Comparison of ENCODE assay signal across 17 cellular contexts in genomic region chr1:161114556-161114955, GRCh38. TPM values are rescaled to one million over a fixed set of nuclear protein-coding genes. Genes with fewer than 3 reads are reported as not detected.
DNase-seq lines count a peak whose midpoint lies in the region; ATAC-seq, FAIRE-seq and TF ChIP-seq lines count a peak whose summit lies in the region.
"Had no signal": no experiment of that assay in that cellular context is flagged by ENCODE, and none has a peak within 500 bp of the region (broad histone marks: within the 10 kb centered on the region; RNA-seq: fewer than 3 reads in every experiment).

No MANE protein-coding gene starts in this region.

- no peaks in the 10 kb centered on the region for H3K27me3 Mint-ChIP-seq in activated T-cell treated with anti-CD3 and anti-CD28 coated beads, Interleukin-2, amount 50 U/mL, for 72 hours (ENCODE audit: low read depth)
- H3K27me3 Mint-ChIP-seq in astrocyte (ENCODE audit: low read depth, unreplicated experiment) = no peaks in the 10 kb centered on the region
- no peaks in the 10 kb centered on the region for H3K27me3 Mint-ChIP-seq in nephron progenitor cell (ENCODE audit: low read depth, poor library complexity)

- intact Hi-C loops in psoas muscle (cut with DNase I) = no loop called here

- TF ChIP-seq CTCF in OCI-LY1 (IDR thresholded peaks at IDR 0.05; ENCODE audit: low read length) (no peak), astrocyte (IDR thresholded peaks at IDR 0.05; ENCODE audit: insufficient read depth, low read depth, low read length) (no peak), psoas muscle (IDR thresholded peaks at IDR 0.05) (no peak), MM.1S (IDR thresholded peaks at IDR 0.05; ENCODE audit: low read length) (no peak), nephron progenitor cell (IDR thresholded peaks at IDR 0.05) (no peak)

- H3K4me3 ChIP-seq in OCI-LY1 (ENCODE audit: low read depth, low read length, poor library complexity, severe bottlenecking) (no peak overlapping the region), astrocyte (ENCODE audit: insufficient read depth, low read depth, low read length) (no peak overlapping the region), psoas muscle (peak overlapping the region; percentile 83), MM.1S (ENCODE audit: low read length) (no peak overlapping the region)
- H3K4me3 ChIP-seq: HAP-1, heart left ventricle had no signal

- H3K36me3 Mint-ChIP-seq in activated T-cell treated with anti-CD3 and anti-CD28 coated beads, Interleukin-2, amount 50 U/mL, for 72 hours (ENCODE audit: insufficient read depth in 2 of 2) = peaks cover 18 to 23% of the 10 kb centered on the region in 2 donors
- H3K36me3 Mint-ChIP-seq in astrocyte (ENCODE audit: low read depth, unreplicated experiment) (peaks cover 3% of the 10 kb centered on the region), nephron progenitor cell (ENCODE audit: low read depth) (peaks cover 7% of the 10 kb centered on the region)

- 51 to 81% (median 71%) methylated on average over 2 of the region's 2 CpGs for WGBS in psoas muscle, 3 donors

- H3K4me1 ChIP-seq in OCI-LY1 (ENCODE audit: insufficient read depth, low read length, severe bottlenecking) (peaks cover 49% of the 10 kb centered on the region), astrocyte (ENCODE audit: insufficient read depth, low read length) (peaks cover 27% of the 10 kb centered on the region), psoas muscle (peaks cover 58% of the 10 kb centered on the region), MM.1S (ENCODE audit: low read length) (peaks cover 29% of the 10 kb centered on the region)

- ATAC-seq in activated T-cell treated with anti-CD3 and anti-CD28 coated beads, Interleukin-2, amount 50 U/mL, for 72 hours (replicated peaks in 1 of 2) = no peak
- ATAC-seq in psoas muscle = peak in 1 of 4 donors; percentile 12
- ATAC-seq: heart left ventricle had no signal

- H3K9me2 ChIP-seq in OCI-LY1 (ENCODE audit: low read depth, low read length) (no peaks in the 10 kb centered on the region), MM.1S (replicated peaks; ENCODE audit: insufficient read depth, low read length) (no peaks in the 10 kb centered on the region)

- peak overlapping the region; percentile 96 to 97 for H3K4me3 Mint-ChIP-seq in activated T-cell treated with anti-CD3 and anti-CD28 coated beads, Interleukin-2, amount 50 U/mL, for 72 hours
- H3K4me3 Mint-ChIP-seq in astrocyte (ENCODE audit: unreplicated experiment) (no peak overlapping the region), nephron progenitor cell (no peak overlapping the region)

- H3K36me3 ChIP-seq in OCI-LY1 (ENCODE audit: insufficient read depth, low read length) = peaks cover 34% of the 10 kb centered on the region; the same call in 1 of the 2 replicates
- peaks cover 6% of the 10 kb centered on the region for H3K36me3 ChIP-seq in astrocyte (ENCODE audit: insufficient read depth, low read length)
- peaks cover 3 to 10% of the 10 kb centered on the region in 2 donors for H3K36me3 ChIP-seq in psoas muscle (ENCODE audit: insufficient read depth in 1 of 2, low read depth in 1 of 2)
- no peaks in the 10 kb centered on the region; the same call in 1 of the 2 replicates for H3K36me3 ChIP-seq in MM.1S (replicated peaks; ENCODE audit: insufficient read depth, low read length)

- peak overlapping the region; percentile 97 for H3K27ac Mint-ChIP-seq in activated T-cell treated with anti-CD3 and anti-CD28 coated beads, Interleukin-2, amount 50 U/mL, for 72 hours
- H3K27ac Mint-ChIP-seq in astrocyte (ENCODE audit: unreplicated experiment) = peak overlapping the region; percentile 86
- no peak overlapping the region for H3K27ac Mint-ChIP-seq in nephron progenitor cell

- H3K4me1 Mint-ChIP-seq in activated T-cell treated with anti-CD3 and anti-CD28 coated beads, Interleukin-2, amount 50 U/mL, for 72 hours (ENCODE audit: low read depth) = peaks cover 74% of the 10 kb centered on the region
- H3K4me1 Mint-ChIP-seq in astrocyte (ENCODE audit: low read depth, unreplicated experiment) (peaks cover 26% of the 10 kb centered on the region), nephron progenitor cell (peaks cover 40% of the 10 kb centered on the region)

- no peak for FAIRE-seq in astrocyte (lab: Jason Lieb, UNC)

- H3K79me2 ChIP-seq in OCI-LY1 (ENCODE audit: insufficient read depth, low read length) = peaks cover 74% of the 10 kb centered on the region
- H3K79me2 ChIP-seq in astrocyte (ENCODE audit: insufficient read depth, low read length) = peaks cover 97% of the 10 kb centered on the region
- peaks cover 97% of the 10 kb centered on the region for H3K79me2 ChIP-seq in MM.1S (ENCODE audit: low read length)

- H2AFZ ChIP-seq in OCI-LY1 (ENCODE audit: low read length) (no peak overlapping the region), astrocyte (ENCODE audit: low read depth, low read length) (no peak overlapping the region), MM.1S (ENCODE audit: low read length) (no peak overlapping the region)

- H4K20me1 ChIP-seq in OCI-LY1 (ENCODE audit: insufficient read depth, low read length) (no peaks in the 10 kb centered on the region), astrocyte (ENCODE audit: insufficient read depth, low read length) (peaks cover 51% of the 10 kb centered on the region), MM.1S (ENCODE audit: insufficient read depth, low read length) (peaks cover 10% of the 10 kb centered on the region; the same call in 1 of the 2 replicates)

- no peak overlapping the region for H3K27ac ChIP-seq in OCI-LY1 (ENCODE audit: low read depth, low read length, poor library complexity, severe bottlenecking)
- H3K27ac ChIP-seq in astrocyte (ENCODE audit: low read depth, low read length) = peak overlapping the region; percentile 98
- peak overlapping the region; percentile 54 for H3K27ac ChIP-seq in psoas muscle
- no peak overlapping the region for H3K27ac ChIP-seq in MM.1S (ENCODE audit: low read length)
- H3K27ac ChIP-seq: heart left ventricle, KMS-11 had no signal

- no peak for DNase-seq in activated T-cell treated with anti-CD3 and anti-CD28 coated beads, Interleukin-2, amount 50 U/mL, for 72 hours
- DNase-seq in activated T-cell treated with anti-CD3 and anti-CD28 coated beads, Interleukin-2, amount 50 U/mL, for 48 hours = no peak
- DNase-seq in astrocyte (ENCODE audit: low read depth) (no peak), psoas muscle (no peak), MM.1S (no peak), nephron progenitor cell (no peak)
- no peak for DNase-seq in stimulated activated CD8-positive, alpha-beta memory T cell treated with anti-CD3 and anti-CD28 coated beads, Interleukin-4, amount 100 ng/mL, for 48 hours
- DNase-seq: cerebellar nuclear complex, DMS 273 treated with DMSO at 0.1 percent for 48 hours, heart left ventricle, NCI-H1436 treated with DMSO at 0.1 percent for 48 hours, NCI-H446, substantia nigra had no signal

- H3K4me2 ChIP-seq in OCI-LY1 (ENCODE audit: low read length) (peak overlapping the region; percentile 19; the same call in 1 of the 2 replicates), astrocyte (ENCODE audit: low read length) (peak overlapping the region; percentile 86), MM.1S (ENCODE audit: low read depth, low read length) (no peak overlapping the region)
- H3K4me2 ChIP-seq: KMS-11 had no signal

- H3K27me3 ChIP-seq in OCI-LY1 (ENCODE audit: insufficient read depth, low read length) = no peaks in the 10 kb centered on the region
- no peaks in the 10 kb centered on the region for H3K27me3 ChIP-seq in astrocyte (ENCODE audit: insufficient read depth, low read length)
- no peaks in the 10 kb centered on the region for H3K27me3 ChIP-seq in psoas muscle (ENCODE audit: insufficient read depth in 3 of 3, low read length in 2 of 3)
- H3K27me3 ChIP-seq in MM.1S (replicated peaks; ENCODE audit: insufficient read depth, low read length) = no peaks in the 10 kb centered on the region
- H3K27me3 ChIP-seq: heart left ventricle had no signal

- H3K9me3 ChIP-seq in OCI-LY1 (ENCODE audit: low read length) (no peaks in the 10 kb centered on the region), astrocyte (ENCODE audit: insufficient read depth, low read depth, low read length) (no peaks in the 10 kb centered on the region), psoas muscle (no peaks in the 10 kb centered on the region), MM.1S (replicated peaks; ENCODE audit: insufficient read depth, low read length) (no peaks in the 10 kb centered on the region)
- H3K9me3 ChIP-seq: HAP-1, heart left ventricle had no signal

- H3F3A ChIP-seq in OCI-LY1 (ENCODE audit: insufficient read depth, low read length) (no peaks in the 10 kb centered on the region), MM.1S (ENCODE audit: insufficient read depth, low read length) (peaks cover 12% of the 10 kb centered on the region; the same call in 1 of the 2 replicates)

- no peaks in the 10 kb centered on the region for H3K9me3 Mint-ChIP-seq in activated T-cell treated with anti-CD3 and anti-CD28 coated beads, Interleukin-2, amount 50 U/mL, for 72 hours
- H3K9me3 Mint-ChIP-seq in astrocyte (ENCODE audit: unreplicated experiment) (no peaks in the 10 kb centered on the region), nephron progenitor cell (no peaks in the 10 kb centered on the region)

- no peak overlapping the region; the same call in 1 of the 2 replicates for H3K9ac ChIP-seq in OCI-LY1 (ENCODE audit: low read length)
- peak overlapping the region; percentile 23 for H3K9ac ChIP-seq in astrocyte (ENCODE audit: low read length)
- H3K9ac ChIP-seq in MM.1S (ENCODE audit: low read length) = no peak overlapping the region
- H3K9ac ChIP-seq: KMS-11 had no signal

RNA-seq across cellular contexts. Expression of gene PFDN2, which starts 3.3 kb away (rescaled TPM):
- 100 to 1,000 TPM; 117 to 122 TPM for total RNA-seq in activated T-cell treated with anti-CD3 and anti-CD28 coated beads, Interleukin-2, amount 50 U/mL, for 72 hours
- 103 and 111 TPM in 2 replicates for total RNA-seq in astrocyte
- total RNA-seq in psoas muscle = 100 to 1,000 TPM in 3 of 4 donors, 10 to 100 TPM in 1; 60.2 to 144 (median 124) TPM
- polyA plus RNA-seq in psoas muscle = 100 to 1,000 TPM; 191 to 759 (median 235) TPM

RNA-seq across cellular contexts. Expression of gene NIT1, which starts 3.3 kb away (rescaled TPM):
- 10 to 100 TPM; 82.0 to 87.2 TPM for total RNA-seq in activated T-cell treated with anti-CD3 and anti-CD28 coated beads, Interleukin-2, amount 50 U/mL, for 72 hours
- total RNA-seq in astrocyte = 25.6 and 25.9 TPM in 2 replicates
- total RNA-seq in psoas muscle = 10 to 100 TPM; 20.1 to 43.8 (median 28.5) TPM
- 10 to 100 TPM; 24.0 to 39.9 (median 30.7) TPM for polyA plus RNA-seq in psoas muscle

RNA-seq across cellular contexts. Expression of gene KLHDC9, which starts 16.4 kb away (rescaled TPM):
- 1 to 10 TPM; 5.7 to 7.1 TPM for total RNA-seq in activated T-cell treated with anti-CD3 and anti-CD28 coated beads, Interleukin-2, amount 50 U/mL, for 72 hours
- total RNA-seq in astrocyte (1.5 and 1.8 TPM in 2 replicates), psoas muscle (1 to 10 TPM; 1.4 to 5.9 (median 3.5) TPM)
- polyA plus RNA-seq in psoas muscle = 1 to 10 TPM in 2 of 3 donors, under 1 TPM in 1; 0.34 to 2.7 (median 1.8) TPM
- total RNA-seq: T-helper 1 cell treated with Interleukin-12 subunit alpha and Interleukin-12 subunit beta and Interleukin-4 antibody, amounts not matched to agents 30 ng/mL and 1 ng/mL, for 36 hours had no signal

RNA-seq across cellular contexts. Expression of gene DEDD, which starts 17.9 kb away (rescaled TPM):
- 10 to 100 TPM; 49.8 to 51.3 TPM for total RNA-seq in activated T-cell treated with anti-CD3 and anti-CD28 coated beads, Interleukin-2, amount 50 U/mL, for 72 hours
- total RNA-seq in astrocyte = 40.9 and 41.8 TPM in 2 replicates
- 10 to 100 TPM; 30.4 to 70.8 (median 51.5) TPM for total RNA-seq in psoas muscle
- polyA plus RNA-seq in psoas muscle = 10 to 100 TPM; 45.8 to 65.4 (median 63.5) TPM

RNA-seq across cellular contexts. Expression of gene NECTIN4, which starts 25.2 kb away (rescaled TPM):
- under 1 TPM in 1 of 2 donors, not detected in 1; 0.31 TPM for total RNA-seq in activated T-cell treated with anti-CD3 and anti-CD28 coated beads, Interleukin-2, amount 50 U/mL, for 72 hours
- total RNA-seq in astrocyte (1.6 and 1.9 TPM in 2 replicates), psoas muscle (not detected)
- polyA plus RNA-seq in psoas muscle = under 1 TPM in 2 of 3 donors, not detected in 1; 0.01 to 0.03 TPM
- total RNA-seq: T-helper 1 cell treated with Interleukin-12 subunit alpha and Interleukin-12 subunit beta and Interleukin-4 antibody, amounts not matched to agents 30 ng/mL and 1 ng/mL, for 36 hours had no signal

Comparison
In these comparisons a context has a peak if more than half of its experiments do, and no peak if none do; other contexts are left out.
1. H3K4me3 Mint-ChIP-seq: peak in activated T-cell treated with anti-CD3 and anti-CD28 coated beads, Interleukin-2, amount 50 U/mL, for 72 hours (2 of 2); none in astrocyte (single experiment) and nephron progenitor cell (single experiment).
2. H3K27ac ChIP-seq: peak in astrocyte (single experiment) and psoas muscle (single experiment); none in OCI-LY1 (single experiment) and MM.1S (single experiment).